Comparison of ENCODE assay signal across 22 cellular contexts in genomic region chr12:40827923-40828592, GRCh38.
DNase-seq lines count a peak whose midpoint lies in the region; ATAC-seq, FAIRE-seq and TF ChIP-seq lines count a peak whose summit lies in the region.
"Had no signal": no experiment of that assay in that cellular context is flagged by ENCODE, and none has a peak within 500 bp of the region (broad histone marks: within the 10 kb centered on the region; RNA-seq: fewer than 3 reads in every experiment).

No MANE protein-coding gene starts in this region.

- H3K4me1 ChIP-seq in urinary bladder (ENCODE audit: insufficient read depth) (no peaks in the 10 kb centered on the region), thyroid gland (no peaks in the 10 kb centered on the region)
- H3K4me1 ChIP-seq: colonic mucosa, left ventricle myocardium inferior had no signal

- peak overlapping the region; percentile 43 to 80 (median 72) for H3K4me3 Mint-ChIP-seq in brain
- H3K4me3 Mint-ChIP-seq: activated CD4-positive, alpha-beta memory T cell treated with anti-CD3 and anti-CD28 coated beads for 36 hours; activated naive CD4-positive, alpha-beta T cell treated with anti-CD3 and anti-CD28 coated beads, Interleukin-2, amount 10 ng/mL, durations not matched to agents 7 days and 5 days; CD14-positive monocyte; T-cell had no signal

- TF ChIP-seq CTCF in brain (conservative IDR thresholded peaks at IDR 0.05) (no peak), thyroid gland (IDR thresholded peaks at IDR 0.05) (no peak)

- no peaks in the 10 kb centered on the region for H3K27me3 ChIP-seq in thyroid gland
- H3K27me3 ChIP-seq: colonic mucosa had no signal

- no peak for ATAC-seq in HG02885 (IDR thresholded peaks at IDR 0.05; ENCODE audit: poor library complexity, unreplicated experiment)
- ATAC-seq: T-cell had no signal

- peak; percentile 48 for DNase-seq in NCI-H748 (lab: John Stamatoyannopoulos, UW; ENCODE audit: unreplicated experiment)
- DNase-seq in NCI-H748 treated with DMSO at 0.1 percent for 48 hours (lab: John Stamatoyannopoulos, UW): no peak
- DNase-seq in thyroid gland: no peak
- no peak for DNase-seq in T-helper 1 cell
- DNase-seq: activated CD4-positive, alpha-beta memory T cell treated with anti-CD3 and anti-CD28 coated beads for 36 hours; activated naive CD4-positive, alpha-beta T cell treated with anti-CD3 and anti-CD28 coated beads, Interleukin-2, amount 10 ng/mL, durations not matched to agents 7 days and 5 days; colonic mucosa; GF-D8; left ventricle myocardium inferior; NCI-H1092; NCI-H2171; small intestine; stimulated activated CD4-positive, alpha-beta T cell treated with anti-CD3 and anti-CD28 coated beads, Interleukin-4, amount 100 ng/mL, for 24 hours; T-cell had no signal

- FAIRE-seq in islet of Langerhans (lab: Jason Lieb, UNC): peak; percentile 62
- FAIRE-seq: endothelial cell of umbilical vein, GM12891, small intestine had no signal

- peaks cover 0 to 3% (median 0%) of the 10 kb centered on the region in 5 experiments for H3K9me3 Mint-ChIP-seq in brain
- H3K9me3 Mint-ChIP-seq: activated CD4-positive, alpha-beta memory T cell treated with anti-CD3 and anti-CD28 coated beads for 36 hours; activated naive CD4-positive, alpha-beta T cell treated with anti-CD3 and anti-CD28 coated beads, Interleukin-2, amount 10 ng/mL, durations not matched to agents 7 days and 5 days had no signal

- peaks cover 20% of the 10 kb centered on the region for H3K4me1 Mint-ChIP-seq in brain
- H3K4me1 Mint-ChIP-seq: activated naive CD4-positive, alpha-beta T cell treated with anti-CD3 and anti-CD28 coated beads, Interleukin-2, amount 10 ng/mL, durations not matched to agents 7 days and 5 days; CD14-positive monocyte; T-cell had no signal

- no peaks in the 10 kb centered on the region for H3K9me3 ChIP-seq in thyroid gland
- H3K9me3 ChIP-seq: colonic mucosa, left ventricle myocardium inferior had no signal

- no peak for TF ChIP-seq POLR2A in thyroid gland (IDR thresholded peaks at IDR 0.05)

- H3K27ac Mint-ChIP-seq in brain: peak overlapping the region in 3 of 5 experiments; percentile 43 to 74 (median 73)
- H3K27ac Mint-ChIP-seq: activated CD4-positive, alpha-beta memory T cell treated with anti-CD3 and anti-CD28 coated beads for 36 hours; activated naive CD4-positive, alpha-beta T cell treated with anti-CD3 and anti-CD28 coated beads, Interleukin-2, amount 10 ng/mL, durations not matched to agents 7 days and 5 days; T-cell had no signal

- H3K27me3 Mint-ChIP-seq in brain: peaks cover 3% of the 10 kb centered on the region
- H3K27me3 Mint-ChIP-seq: activated CD4-positive, alpha-beta memory T cell treated with anti-CD3 and anti-CD28 coated beads for 36 hours; activated naive CD4-positive, alpha-beta T cell treated with anti-CD3 and anti-CD28 coated beads, Interleukin-2, amount 10 ng/mL, durations not matched to agents 7 days and 5 days; T-cell had no signal

- H3K4me3 ChIP-seq in urinary bladder (ENCODE audit: low read depth, low read length) (peak overlapping the region; percentile 6), thyroid gland (replicated peaks in 1 of 3) (no peak overlapping the region)
- H3K4me3 ChIP-seq: colonic mucosa, left ventricle myocardium inferior had no signal

- H3K36me3 ChIP-seq in urinary bladder (ENCODE audit: insufficient read depth) (no peaks in the 10 kb centered on the region), thyroid gland (no peaks in the 10 kb centered on the region)
- H3K36me3 ChIP-seq: colonic mucosa, left ventricle myocardium inferior had no signal

- whole genome bisulfite sequencing in urinary bladder: 45% methylated on average over 12 of the region's 12 CpGs
- 39 to 43% methylated on average over 12 of the region's 12 CpGs for WGBS in thyroid gland, 2 donors

- no peak overlapping the region for H3K27ac ChIP-seq in urinary bladder (ENCODE audit: low read depth)
- H3K27ac ChIP-seq in thyroid gland: no peak overlapping the region
- H3K27ac ChIP-seq: colonic mucosa, left ventricle myocardium inferior, VCaP had no signal

- intact Hi-C loops in thyroid gland (cut with DNase I): no loop called here

- no peaks in the 10 kb centered on the region for H3K36me3 Mint-ChIP-seq in brain
- H3K36me3 Mint-ChIP-seq: activated CD4-positive, alpha-beta memory T cell treated with anti-CD3 and anti-CD28 coated beads for 36 hours; activated naive CD4-positive, alpha-beta T cell treated with anti-CD3 and anti-CD28 coated beads, Interleukin-2, amount 10 ng/mL, durations not matched to agents 7 days and 5 days; CD14-positive monocyte; T-cell had no signal
